ENCODE assay signal across 7 cellular contexts in genomic region chr16:4273858-4274291, GRCh38. TPM values are rescaled to one million over a fixed set of nuclear protein-coding genes. Genes with fewer than 3 reads are reported as not detected.
DNase-seq lines count a peak whose midpoint lies in the region; ATAC-seq and TF ChIP-seq lines count a peak whose summit lies in the region.

No MANE protein-coding gene starts in this region.

- H3K23ac ChIP-seq in mesenchymal stem cell (ENCODE audit: low read length in 2 of 2), result no peak overlapping the region

- peak overlapping the region; percentile 79 for H4K91ac ChIP-seq in mesenchymal stem cell (ENCODE audit: low read length)

- no peaks in the 10 kb centered on the region for H3K9me3 ChIP-seq in mesenchymal stem cell (ENCODE audit: control insufficient read depth, low read length)

- no peaks in the 10 kb centered on the region for H3K36me3 Mint-ChIP-seq in stimulated activated memory B cell treated with anti-CD40 and anti-IgM and Interleukin-4, amounts not matched to agents 10 μg/mL and 1 μg/mL and 100 μg/mL, for 72 hours

- H3K4ac ChIP-seq in mesenchymal stem cell (ENCODE audit: low read depth in 1 of 2, low read length in 2 of 2), result peak overlapping the region; percentile 40 to 74

- peak overlapping the region; percentile 71 for H2BK120ac ChIP-seq in mesenchymal stem cell (ENCODE audit: low read depth, low read length)

- peak overlapping the region; percentile 99 for H3K4me2 ChIP-seq in mesenchymal stem cell (ENCODE audit: low read length, poor library complexity, severe bottlenecking)

- peak; percentile 14 for ATAC-seq in stimulated activated memory B cell treated with anti-CD40 and anti-IgM and Interleukin-4, amounts not matched to agents 10 μg/mL and 1 μg/mL and 100 μg/mL, for 72 hours

- H4K8ac ChIP-seq in mesenchymal stem cell (ENCODE audit: low read length), result peak overlapping the region; percentile 85

- H2BK12ac ChIP-seq in mesenchymal stem cell (ENCODE audit: low read length in 2 of 2), result peak overlapping the region in 1 of 2 experiments; percentile 53

- H3K36me3 ChIP-seq in mesenchymal stem cell (ENCODE audit: control insufficient read depth in 1 of 2, insufficient read depth in 2 of 2, low read depth in 1 of 2, low read length in 2 of 2), result no peaks in the 10 kb centered on the region

- peak overlapping the region; percentile 81 for H3K4me3 ChIP-seq in Jurkat, Clone E6-1 (ENCODE audit: low read length)
- H3K4me3 ChIP-seq in mesenchymal stem cell (ENCODE audit: insufficient read depth in 1 of 2, low read depth in 1 of 2, low read length in 2 of 2), result peak overlapping the region; percentile 71 to 83

- peak overlapping the region; percentile 73 for H2BK15ac ChIP-seq in mesenchymal stem cell (ENCODE audit: low read depth, poor library complexity, severe bottlenecking)

- no peaks in the 10 kb centered on the region for H3K9me3 Mint-ChIP-seq in stimulated activated memory B cell treated with anti-CD40 and anti-IgM and Interleukin-4, amounts not matched to agents 10 μg/mL and 1 μg/mL and 100 μg/mL, for 72 hours

- H3K4me3 Mint-ChIP-seq in stimulated activated memory B cell treated with anti-CD40 and anti-IgM and Interleukin-4, amounts not matched to agents 10 μg/mL and 1 μg/mL and 100 μg/mL, for 72 hours, result peak overlapping the region; percentile 92

- peaks cover 15% of the 10 kb centered on the region for H3K4me1 Mint-ChIP-seq in stimulated activated memory B cell treated with anti-CD40 and anti-IgM and Interleukin-4, amounts not matched to agents 10 μg/mL and 1 μg/mL and 100 μg/mL, for 72 hours

- no peak overlapping the region for H2AK5ac ChIP-seq in mesenchymal stem cell (ENCODE audit: low read length, severe bottlenecking)

- peak; percentile 29; the same call in 1 of the 3 replicates for TF ChIP-seq CTCF in GM12872 (IDR thresholded peaks at IDR 0.05; ENCODE audit: insufficient read depth, low read depth, low read length)

- peak overlapping the region; percentile 70 to 88 for H3K18ac ChIP-seq in mesenchymal stem cell (ENCODE audit: low read depth in 1 of 2, low read length in 2 of 2)

- peak overlapping the region; percentile 79 for H3K9ac ChIP-seq in mesenchymal stem cell (ENCODE audit: low read length)

- no peak overlapping the region for H3K14ac ChIP-seq in mesenchymal stem cell (ENCODE audit: low read length in 2 of 2)

- H3K27me3 ChIP-seq in mesenchymal stem cell (ENCODE audit: control insufficient read depth in 1 of 2, insufficient read depth in 1 of 2, low read length in 2 of 2), result no peaks in the 10 kb centered on the region

- WGBS in mesenchymal stem cell, result under 1% methylated on average over 17 of the region's 24 CpGs

- H2BK5ac ChIP-seq in mesenchymal stem cell (ENCODE audit: low read depth, low read length, poor library complexity, severe bottlenecking), result no peak overlapping the region

- peak overlapping the region; percentile 37 for H3K27ac ChIP-seq in mesenchymal stem cell (ENCODE audit: low read length, poor library complexity, severe bottlenecking)

- no peak for DNase-seq in Jurkat, Clone E6-1 (ENCODE audit: low read depth, low spot score)
- peak; percentile 22 for DNase-seq in activated CD4-positive, alpha-beta T cell treated with anti-CD3 and anti-CD28 coated beads for 1 hour
- peak; percentile 81 for DNase-seq in ecto neural progenitor cell (ENCODE audit: low spot score)
- DNase-seq in mesenchymal stem cell, result peak; percentile 62
- DNase-seq in GOT3 (lab: John Stamatoyannopoulos, UW), result no peak

- H3K27ac Mint-ChIP-seq in stimulated activated memory B cell treated with anti-CD40 and anti-IgM and Interleukin-4, amounts not matched to agents 10 μg/mL and 1 μg/mL and 100 μg/mL, for 72 hours, result peak overlapping the region; percentile 96

- H3K27me3 Mint-ChIP-seq in stimulated activated memory B cell treated with anti-CD40 and anti-IgM and Interleukin-4, amounts not matched to agents 10 μg/mL and 1 μg/mL and 100 μg/mL, for 72 hours, result no peaks in the 10 kb centered on the region

- peaks cover 16% of the 10 kb centered on the region for H3K4me1 ChIP-seq in mesenchymal stem cell (ENCODE audit: control insufficient read depth, insufficient read depth, low read depth, low read length)

- peak overlapping the region; percentile 43 for H2AFZ ChIP-seq in mesenchymal stem cell (ENCODE audit: low read depth, low read length)

- peaks cover 12% of the 10 kb centered on the region for H3K79me1 ChIP-seq in mesenchymal stem cell (replicated peaks; ENCODE audit: low read length, poor library complexity, severe bottlenecking)

RNA-seq across cellular contexts. Expression of gene TFAP4, which starts 1.1 kb away (rescaled TPM):
- polyA plus RNA-seq in Jurkat, Clone E6-1 (2012; ENCODE audit: insufficient read depth, insufficient read length), result 22.8 TPM
- 6.0 TPM for polyA plus RNA-seq in mesenchymal stem cell (2013, experiment 1 of 2)
- 5.8 TPM for polyA plus RNA-seq in mesenchymal stem cell (2013, experiment 2 of 2)

RNA-seq across cellular contexts. Expression of gene SRL, which starts 32.0 kb away (rescaled TPM):
- not detected for polyA plus RNA-seq in Jurkat, Clone E6-1 (2012; ENCODE audit: insufficient read depth, insufficient read length)
- polyA plus RNA-seq in mesenchymal stem cell (2013, experiment 1 of 2), result not detected
- not detected for polyA plus RNA-seq in mesenchymal stem cell (2013, experiment 2 of 2)

RNA-seq across cellular contexts. Expression of gene GLIS2, which starts 42.0 kb away (rescaled TPM):
- polyA plus RNA-seq in Jurkat, Clone E6-1 (2012; ENCODE audit: insufficient read depth, insufficient read length), result 1.3 TPM
- polyA plus RNA-seq in mesenchymal stem cell (2013, experiment 1 of 2), result 20.9 TPM
- 19.9 TPM for polyA plus RNA-seq in mesenchymal stem cell (2013, experiment 2 of 2)

Comparison
In these comparisons a context has a peak if more than half of its experiments do, and no peak if none do; other contexts are left out.
1. DNase-seq: peak in activated CD4-positive, alpha-beta T cell treated with anti-CD3 and anti-CD28 coated beads for 1 hour (single experiment), ecto neural progenitor cell (single experiment) and mesenchymal stem cell (single experiment); none in Jurkat, Clone E6-1 (single experiment) and GOT3 (single experiment).